Comparison of ENCODE assay signal across 19 cellular contexts in genomic region chr11:16831281-16832192, GRCh38.
DNase-seq lines count a peak whose midpoint lies in the region; ATAC-seq and TF ChIP-seq lines count a peak whose summit lies in the region.
"Had no signal": no experiment of that assay in that cellular context is flagged by ENCODE, and none has a peak within 500 bp of the region (broad histone marks: within the 10 kb centered on the region; RNA-seq: fewer than 3 reads in every experiment).

No MANE protein-coding gene starts in this region.

- TF ChIP-seq CTCF in brain microvascular endothelial cell (IDR thresholded peaks at IDR 0.05; ENCODE audit: low read depth, low read length, missing control alignments) (no peak), lower lobe of right lung (IDR thresholded peaks at IDR 0.05) (no peak)

- 54% methylated on average over 10 of the region's 10 CpGs for WGBS in right cardiac atrium

- H3K4me3 ChIP-seq in right cardiac atrium (ENCODE audit: low read length): no peak overlapping the region
- no peak overlapping the region for H3K4me3 ChIP-seq in brain microvascular endothelial cell (ENCODE audit: low read depth, low read length)
- H3K4me3 ChIP-seq in lower lobe of right lung: no peak overlapping the region
- H3K4me3 ChIP-seq: GM23248 had no signal

- H3K27me3 ChIP-seq in right cardiac atrium (ENCODE audit: control insufficient read depth, insufficient read depth) (no peaks in the 10 kb centered on the region), brain microvascular endothelial cell (replicated peaks) (no peaks in the 10 kb centered on the region), lower lobe of right lung (ENCODE audit: low read depth) (no peaks in the 10 kb centered on the region)

- H3K27ac ChIP-seq in right cardiac atrium (ENCODE audit: low read length) (peak overlapping the region; percentile 41), brain microvascular endothelial cell (no peak overlapping the region), lower lobe of right lung (no peak overlapping the region)
- H3K27ac ChIP-seq: GM23248 had no signal

- no peak for DNase-seq in right cardiac atrium
- no peak for DNase-seq in cardiac septum (ENCODE audit: low spot score)
- DNase-seq in brain microvascular endothelial cell: peak; percentile 18
- no peak for DNase-seq in lower lobe of right lung
- DNase-seq in activated effector memory CD4-positive, alpha-beta T cell treated with anti-CD3 and anti-CD28 coated beads, Interleukin-2, amount 50 U/mL, for 16 hours: no peak
- no peak for DNase-seq in NCI-H2081 treated with DMSO at 0.1 percent for 48 hours (lab: John Stamatoyannopoulos, UW)
- no peak for DNase-seq in HuH-7 (ENCODE audit: low spot score)
- DNase-seq: Calu3; CD4-positive, CD25-positive, alpha-beta regulatory T cell; GF-D8; GM23248; KBM-7; NCI-H1105; NCI-H1694 treated with DMSO at 0.1 percent for 48 hours; NCI-H446; NCI-H774; Right ventricle myocardium superior had no signal

- ATAC-seq in right cardiac atrium (no peak), lower lobe of right lung (peak; percentile 24 to 52), HG03025 (IDR thresholded peaks at IDR 0.05; ENCODE audit: low FRiP score, unreplicated experiment) (no peak)
- ATAC-seq: SK-N-SH treated with all-trans-retinoic acid at 6 μM for 48 hours had no signal

- H3K36me3 ChIP-seq in brain microvascular endothelial cell (replicated peaks) (no peaks in the 10 kb centered on the region), lower lobe of right lung (no peaks in the 10 kb centered on the region)

- in situ Hi-C loops in brain microvascular endothelial cell (cut with HindIII; ENCODE audit: low pct_ligation_motif_present, low sequenced_read_pairs): no loop called here

- H3K9me3 ChIP-seq in right cardiac atrium (ENCODE audit: control insufficient read depth, low read length) (no peaks in the 10 kb centered on the region), lower lobe of right lung (no peaks in the 10 kb centered on the region)

- intact Hi-C loops in right cardiac atrium (cut with DNase I): no loop called here
- intact Hi-C loops in cardiac septum (cut with DNase I): no loop called here
- intact Hi-C loops in lower lobe of right lung (cut with DNase I): no loop called here

- peaks cover 3% of the 10 kb centered on the region for H3K4me1 ChIP-seq in right cardiac atrium (ENCODE audit: control insufficient read depth, insufficient read depth, low read length)
- no peaks in the 10 kb centered on the region for H3K4me1 ChIP-seq in lower lobe of right lung

Comparison
In these comparisons a context has a peak if more than half of its experiments do, and no peak if none do; other contexts are left out.
1. ATAC-seq: peak in lower lobe of right lung (2 of 2); none in right cardiac atrium (0 of 2) and HG03025 (single experiment).